ENCODE assay signal across 23 cellular contexts in genomic region chr15:73403171-73403570, GRCh38. TPM values are rescaled to one million over a fixed set of nuclear protein-coding genes. Genes with fewer than 3 reads are reported as not detected.
"Had no signal": no experiment of that assay in that cellular context is flagged by ENCODE, and none has a peak within 500 bp of the region (broad histone marks: within the 10 kb centered on the region; RNA-seq: fewer than 3 reads in every experiment).

No MANE protein-coding gene starts in this region.

- H3K27ac ChIP-seq: adrenal gland, esophagus muscularis mucosa, heart right ventricle, left lung, prostate gland, sigmoid colon, suprapubic skin had no signal

- DNase-seq: activated B cell treated with CpG ODN at 0.5 μM for 24 hours; activated CD4-positive, alpha-beta T cell treated with anti-CD3 and anti-CD28 coated beads, Interleukin-2, amount 10 ng/mL, durations not matched to agents 7 days and 5 days; activated CD8-positive, alpha-beta memory T cell treated with anti-CD3 and anti-CD28 coated beads for 24 hours; activated naive CD4-positive, alpha-beta T cell treated with anti-CD3 and anti-CD28 coated beads, Interleukin-2, amount 50 U/mL, for 16 hours; foreskin melanocyte; heart right ventricle; islet precursor cell; left lung; occipital lobe; sigmoid colon; stimulated activated CD4-positive, alpha-beta T cell treated with anti-CD3 and anti-CD28 coated beads, Interleukin-12 subunit alpha, Interleukin-12 subunit beta, amount 100 ng/mL, for 4 hours; stimulated activated naive CD4-positive, alpha-beta T cell had no signal

- H3K27ac Mint-ChIP-seq: activated B cell treated with CpG ODN at 0.5 μM for 24 hours; activated CD4-positive, alpha-beta T cell treated with anti-CD3 and anti-CD28 coated beads, Interleukin-2, amount 10 ng/mL, durations not matched to agents 7 days and 5 days; brain; memory B cell; nephron; type B pancreatic cell had no signal

- H3K9me3 ChIP-seq: adrenal gland, esophagus muscularis mucosa, heart right ventricle, left lung, prostate gland, sigmoid colon, suprapubic skin had no signal

- H3K9me3 Mint-ChIP-seq: activated B cell treated with CpG ODN at 0.5 μM for 24 hours; activated CD4-positive, alpha-beta T cell treated with anti-CD3 and anti-CD28 coated beads, Interleukin-2, amount 10 ng/mL, durations not matched to agents 7 days and 5 days; memory B cell; nephron; type B pancreatic cell had no signal

- ATAC-seq: heart right ventricle, left lung had no signal

- H3K4me3 Mint-ChIP-seq: activated B cell treated with CpG ODN at 0.5 μM for 24 hours; activated CD4-positive, alpha-beta T cell treated with anti-CD3 and anti-CD28 coated beads, Interleukin-2, amount 10 ng/mL, durations not matched to agents 7 days and 5 days; brain; memory B cell; nephron; type B pancreatic cell had no signal

- H3K36me3 Mint-ChIP-seq: brain, memory B cell, type B pancreatic cell had no signal

- H3K27me3 ChIP-seq: sigmoid colon had no signal

- H3K4me1 Mint-ChIP-seq: activated B cell treated with CpG ODN at 0.5 μM for 24 hours; activated CD4-positive, alpha-beta T cell treated with anti-CD3 and anti-CD28 coated beads, Interleukin-2, amount 10 ng/mL, durations not matched to agents 7 days and 5 days; brain; memory B cell; nephron had no signal

- H3K36me3 ChIP-seq: adrenal gland, esophagus muscularis mucosa, heart right ventricle, left lung, prostate gland, sigmoid colon, suprapubic skin had no signal

- FAIRE-seq: endometrium had no signal

- H3K4me3 ChIP-seq: adrenal gland, esophagus muscularis mucosa, heart right ventricle, left lung, prostate gland, sigmoid colon, suprapubic skin had no signal

- H3K4me1 ChIP-seq: adrenal gland, esophagus muscularis mucosa, left lung, prostate gland, sigmoid colon, suprapubic skin had no signal

RNA-seq across cellular contexts. Expression of gene HCN4, which starts 34.4 kb away (rescaled TPM):
- total RNA-seq: activated B cell treated with CpG ODN at 0.5 μM for 24 hours; activated CD4-positive, alpha-beta T cell treated with anti-CD3 and anti-CD28 coated beads, Interleukin-2, amount 10 ng/mL, durations not matched to agents 7 days and 5 days; dermis microvascular lymphatic vessel endothelial cell; sigmoid colon had no signal

RNA-seq across cellular contexts. Expression of gene REC114, which starts 39.8 kb away (rescaled TPM):
- total RNA-seq: activated B cell treated with CpG ODN at 0.5 μM for 24 hours; activated CD4-positive, alpha-beta T cell treated with anti-CD3 and anti-CD28 coated beads, Interleukin-2, amount 10 ng/mL, durations not matched to agents 7 days and 5 days; adrenal gland; cerebellum; dermis microvascular lymphatic vessel endothelial cell; esophagus muscularis mucosa; left lung; occipital lobe; sigmoid colon; suprapubic skin had no signal
- polyA plus RNA-seq: heart right ventricle, sigmoid colon had no signal
